Comparison of ENCODE assay signal across 22 cellular contexts in the genomic region with DNA sequence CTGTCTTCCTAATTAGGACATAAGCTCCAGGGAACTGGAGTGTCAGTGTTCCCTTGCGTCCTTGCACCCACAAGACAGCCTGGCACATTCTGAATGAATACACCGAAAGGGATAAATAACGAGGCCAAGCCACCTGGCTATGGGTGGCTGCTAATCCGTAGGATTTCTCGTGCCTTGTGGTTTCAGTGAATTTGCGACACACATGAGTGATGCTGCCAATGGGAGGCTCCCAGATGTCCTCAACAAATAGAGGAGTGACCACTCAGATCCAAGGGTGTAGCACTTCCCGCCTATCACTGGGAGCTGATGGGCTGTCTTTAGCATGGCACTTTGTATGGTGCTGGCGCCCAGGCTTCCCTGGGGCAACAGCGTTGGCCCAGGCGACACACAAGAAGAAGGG. TPM values are rescaled to one million over a fixed set of nuclear protein-coding genes. Genes with fewer than 3 reads are reported as not detected.
DNase-seq lines count a peak whose midpoint lies in the region; ATAC-seq and TF ChIP-seq lines count a peak whose summit lies in the region.
"Had no signal": no experiment of that assay in that cellular context is flagged by ENCODE, and none has a peak within 500 bp of the region (broad histone marks: within the 10 kb centered on the region; RNA-seq: fewer than 3 reads in every experiment).

No MANE protein-coding gene starts in this region.

- peaks cover 56% of the 10 kb centered on the region for H3K36me3 Mint-ChIP-seq in CD8-positive, alpha-beta T cell
- H3K36me3 Mint-ChIP-seq in endodermal cell (ENCODE audit: low read depth), result peaks cover 16% of the 10 kb centered on the region
- H3K36me3 Mint-ChIP-seq in stimulated activated naive B cell treated with anti-CD40 and anti-IgM and Interleukin-4, amounts not matched to agents 10 μg/mL and 1 μg/mL and 100 μg/mL, for 72 hours, result no peaks in the 10 kb centered on the region

- H3K9me3 ChIP-seq in CD8-positive, alpha-beta T cell (ENCODE audit: low read length), result no peaks in the 10 kb centered on the region
- peaks cover 10% of the 10 kb centered on the region for H3K9me3 ChIP-seq in endodermal cell (ENCODE audit: control insufficient read depth, low read length)

- intact Hi-C loops in CD8-positive, alpha-beta T cell (cut with DNase I, micrococcal nuclease), result no loop called here

- H3K27me3 ChIP-seq in CD8-positive, alpha-beta T cell (ENCODE audit: insufficient read depth, low read length), result no peaks in the 10 kb centered on the region
- no peaks in the 10 kb centered on the region for H3K27me3 ChIP-seq in endodermal cell (ENCODE audit: control insufficient read depth, insufficient read depth, low read length, poor library complexity, severe bottlenecking)

- ATAC-seq in CD8-positive, alpha-beta T cell, result no peak
- no peak for ATAC-seq in stimulated activated naive B cell treated with anti-CD40 and anti-IgM and Interleukin-4, amounts not matched to agents 10 μg/mL and 1 μg/mL and 100 μg/mL, for 72 hours (replicated peaks)

- peaks cover 30% of the 10 kb centered on the region for H3K4me1 ChIP-seq in CD8-positive, alpha-beta T cell (ENCODE audit: insufficient read depth, low read length)
- no peaks in the 10 kb centered on the region for H3K4me1 ChIP-seq in endodermal cell (ENCODE audit: control insufficient read depth, insufficient read depth, low read length)

- 90 to 97% methylated on average over 7 to 10 of the region's 10 CpGs for WGBS in endodermal cell (ENCODE audit: insufficient coverage in 1 of 2, insufficient read length in 1 of 2), 2 experiments

- no peak overlapping the region for H3K27ac ChIP-seq in CD8-positive, alpha-beta T cell (ENCODE audit: low read depth, low read length)
- no peak overlapping the region for H3K27ac ChIP-seq in endodermal cell (ENCODE audit: low read depth, low read length)
- H3K27ac ChIP-seq: 22Rv1; BLaER1 treated with 17β-estradiol and CSF1 and Interleukin-3, amounts not matched to agents 10 nM and 100 nM had no signal

- TF ChIP-seq CTCF in CD8-positive, alpha-beta T cell (IDR thresholded peaks at IDR 0.05), result no peak
- no peak for TF ChIP-seq CTCF in endodermal cell (conservative IDR thresholded peaks at IDR 0.05)

- POLR2A ChIA-PET in CD8-positive, alpha-beta T cell (lab: Charles Lee), result no interaction called here

- no peak overlapping the region for H3K4me3 ChIP-seq in CD8-positive, alpha-beta T cell (ENCODE audit: low read depth, low read length)
- H3K4me3 ChIP-seq in endodermal cell (ENCODE audit: low read length), result no peak overlapping the region
- H3K4me3 ChIP-seq: BLaER1 treated with 17β-estradiol and CSF1 and Interleukin-3, amounts not matched to agents 10 nM and 100 nM had no signal

- no peaks in the 10 kb centered on the region for H3K27me3 Mint-ChIP-seq in CD8-positive, alpha-beta T cell (ENCODE audit: low read depth)
- H3K27me3 Mint-ChIP-seq in endodermal cell (ENCODE audit: insufficient read depth), result no peaks in the 10 kb centered on the region
- peaks cover 0 to 10% of the 10 kb centered on the region in 2 donors for H3K27me3 Mint-ChIP-seq in stimulated activated naive B cell treated with anti-CD40 and anti-IgM and Interleukin-4, amounts not matched to agents 10 μg/mL and 1 μg/mL and 100 μg/mL, for 72 hours
- H3K27me3 Mint-ChIP-seq: CD4-positive, alpha-beta memory T cell had no signal

- no peak overlapping the region for H3K4me3 Mint-ChIP-seq in CD8-positive, alpha-beta T cell
- H3K4me3 Mint-ChIP-seq in endodermal cell, result no peak overlapping the region
- no peak overlapping the region for H3K4me3 Mint-ChIP-seq in stimulated activated naive B cell treated with anti-CD40 and anti-IgM and Interleukin-4, amounts not matched to agents 10 μg/mL and 1 μg/mL and 100 μg/mL, for 72 hours
- H3K4me3 Mint-ChIP-seq: CD4-positive, alpha-beta memory T cell had no signal

- H3K4me1 Mint-ChIP-seq in CD8-positive, alpha-beta T cell (ENCODE audit: low read depth), result peaks cover 74% of the 10 kb centered on the region
- no peaks in the 10 kb centered on the region for H3K4me1 Mint-ChIP-seq in endodermal cell
- H3K4me1 Mint-ChIP-seq in stimulated activated naive B cell treated with anti-CD40 and anti-IgM and Interleukin-4, amounts not matched to agents 10 μg/mL and 1 μg/mL and 100 μg/mL, for 72 hours, result no peaks in the 10 kb centered on the region

- H3K27ac Mint-ChIP-seq in CD8-positive, alpha-beta T cell, result peak overlapping the region; percentile 55
- H3K27ac Mint-ChIP-seq in endodermal cell, result no peak overlapping the region
- no peak overlapping the region for H3K27ac Mint-ChIP-seq in stimulated activated naive B cell treated with anti-CD40 and anti-IgM and Interleukin-4, amounts not matched to agents 10 μg/mL and 1 μg/mL and 100 μg/mL, for 72 hours

- CTCF ChIA-PET in CD8-positive, alpha-beta T cell (lab: Charles Lee), result interaction anchor here (1.6 to 1.7 kb wide), 2 partner anchors 11 to 46 kb away, joined by 5 read pairs; no protein-coding TSS in a partner anchor

- H3K36me3 ChIP-seq in CD8-positive, alpha-beta T cell (ENCODE audit: insufficient read depth, low read length), result no peaks in the 10 kb centered on the region
- H3K36me3 ChIP-seq in endodermal cell (ENCODE audit: control insufficient read depth, insufficient read depth, low read length), result no peaks in the 10 kb centered on the region

- H3K9ac ChIP-seq in endodermal cell (ENCODE audit: extremely low read depth, low read length, poor library complexity, severe bottlenecking), result no peak overlapping the region
- H3K9ac ChIP-seq: BLaER1 treated with 17β-estradiol and CSF1 and Interleukin-3, amounts not matched to agents 10 nM and 100 nM had no signal

- DNase-seq in NCI-H446 treated with DMSO at 0.1 percent for 48 hours (lab: John Stamatoyannopoulos, UW) (peak; percentile 7), NCI-H446 (lab: John Stamatoyannopoulos, UW) (no peak), NCI-H2171 (lab: John Stamatoyannopoulos, UW) (peak; percentile 8), endodermal cell (peak; percentile 17), cerebellum (ENCODE audit: low spot score) (no peak), DMS153 (lab: John Stamatoyannopoulos, UW) (no peak)
- no peak for DNase-seq in CD8-positive, alpha-beta T cell
- DNase-seq in stimulated activated naive B cell treated with anti-CD40 and anti-IgM and Interleukin-4, amounts not matched to agents 10 μg/mL and 1 μg/mL and 100 μg/mL, for 72 hours, result no peak
- DNase-seq: CD4-positive, alpha-beta memory T cell; DMS53; GDM1; KBM-7; MM.1S; NCI-H1092 treated with DMSO at 0.1 percent for 48 hours; NCI-H1436 treated with DMSO at 0.1 percent for 48 hours; NCI-H2029 treated with DMSO at 0.1 percent for 48 hours; NCI-H510A; NCI-H774; OCI-M1; SHP77 had no signal

- no peaks in the 10 kb centered on the region for H3K9me3 Mint-ChIP-seq in CD8-positive, alpha-beta T cell
- peaks cover 9% of the 10 kb centered on the region for H3K9me3 Mint-ChIP-seq in endodermal cell
- H3K9me3 Mint-ChIP-seq in stimulated activated naive B cell treated with anti-CD40 and anti-IgM and Interleukin-4, amounts not matched to agents 10 μg/mL and 1 μg/mL and 100 μg/mL, for 72 hours, result peaks cover 0 to 2% of the 10 kb centered on the region in 2 donors

RNA-seq across cellular contexts. Expression of gene APBA2, which starts 43.4 kb away (rescaled TPM):
- 100 to 1,000 TPM; 106 to 108 TPM for total RNA-seq in CD8-positive, alpha-beta T cell
- total RNA-seq in endodermal cell (10 to 100 TPM; 27.1 to 27.3 TPM), cerebellum (155 TPM)
- 45.7 TPM for polyA plus RNA-seq in endodermal cell (2013, experiment 1 of 2)
- polyA plus RNA-seq in endodermal cell (2013, experiment 2 of 2), result 40.9 TPM

Comparison
In these comparisons a context has a peak if more than half of its experiments do, and no peak if none do; other contexts are left out.
1. DNase-seq: peak in NCI-H446 treated with DMSO at 0.1 percent for 48 hours (single experiment), NCI-H2171 (single experiment) and endodermal cell (single experiment); none in NCI-H446 (0 of 2), CD8-positive, alpha-beta T cell (0 of 7), cerebellum (single experiment), DMS153 (single experiment) and stimulated activated naive B cell treated with anti-CD40 and anti-IgM and Interleukin-4, amounts not matched to agents 10 μg/mL and 1 μg/mL and 100 μg/mL, for 72 hours (single experiment).